ENCODE assay signal across 17 cellular contexts in genomic region chr9:113525208-113525607, GRCh38.
DNase-seq lines count a peak whose midpoint lies in the region; ATAC-seq and TF ChIP-seq lines count a peak whose summit lies in the region.
"Had no signal": no experiment of that assay in that cellular context is flagged by ENCODE, and none has a peak within 500 bp of the region (broad histone marks: within the 10 kb centered on the region; RNA-seq: fewer than 3 reads in every experiment).

No MANE protein-coding gene starts in this region.

- intact Hi-C loops in activated T-helper 1 cell treated with anti-CD3 and anti-CD28 coated beads, Interleukin-12 subunit alpha, Interleukin-12 subunit beta, Interleukin-2, Interleukin-4 antibody, amounts not matched to agents 30 ng/mL and 10 ng/mL and 1 ng/mL, durations not matched to agents 14 hours and 24 hours and 36 hours (cut with micrococcal nuclease), result no loop called here
- intact Hi-C loops in thyroid gland (cut with DNase I), result no loop called here

- no peaks in the 10 kb centered on the region for H4K20me1 ChIP-seq in DND-41 (ENCODE audit: insufficient read depth, low read length)

- peak overlapping the region; percentile 41; the same call in 1 of the 2 replicates for H3K9ac ChIP-seq in DND-41 (ENCODE audit: low read depth, low read length)

- H2AFZ ChIP-seq in DND-41 (ENCODE audit: low read depth, low read length), result no peak overlapping the region

- H3K4me3 ChIP-seq in DND-41 (ENCODE audit: low read depth in 1 of 2, low read length in 2 of 2) (no peak overlapping the region), thyroid gland (replicated peaks in 1 of 3) (no peak overlapping the region)
- H3K4me3 ChIP-seq: SJCRH30, testis had no signal

- H3K27ac ChIP-seq in DND-41 (ENCODE audit: low read length), result peak overlapping the region; percentile 84; the same call in 1 of the 2 replicates
- H3K27ac ChIP-seq in thyroid gland, result peak overlapping the region in 1 of 3 donors; percentile 96
- H3K27ac ChIP-seq: SJCRH30, testis had no signal

- peaks cover 2% of the 10 kb centered on the region for H3K27me3 Mint-ChIP-seq in activated T-helper 1 cell treated with anti-CD3 and anti-CD28 coated beads, Interleukin-12 subunit alpha, Interleukin-12 subunit beta, Interleukin-2, Interleukin-4 antibody, amounts not matched to agents 30 ng/mL and 10 ng/mL and 1 ng/mL, durations not matched to agents 14 hours and 24 hours and 36 hours (ENCODE audit: insufficient read depth)
- peaks cover 7 to 18% (median 10%) of the 10 kb centered on the region in 3 donors for H3K27me3 Mint-ChIP-seq in immature natural killer cell (ENCODE audit: low read depth in 3 of 3)
- H3K27me3 Mint-ChIP-seq: brain had no signal

- no peaks in the 10 kb centered on the region for H3K79me2 ChIP-seq in DND-41 (ENCODE audit: insufficient read depth, low read length)

- H3K36me3 Mint-ChIP-seq in activated T-helper 1 cell treated with anti-CD3 and anti-CD28 coated beads, Interleukin-12 subunit alpha, Interleukin-12 subunit beta, Interleukin-2, Interleukin-4 antibody, amounts not matched to agents 30 ng/mL and 10 ng/mL and 1 ng/mL, durations not matched to agents 14 hours and 24 hours and 36 hours (ENCODE audit: low read depth), result peaks cover 70% of the 10 kb centered on the region
- peaks cover 17 to 49% (median 38%) of the 10 kb centered on the region in 3 donors for H3K36me3 Mint-ChIP-seq in immature natural killer cell
- peaks cover 97% of the 10 kb centered on the region for H3K36me3 Mint-ChIP-seq in stimulated activated effector memory CD8-positive, alpha-beta T cell treated with anti-CD3 and anti-CD28 coated beads, Interleukin-12 subunit alpha, Interleukin-12 subunit beta, amount 100 ng/mL, for 72 hours
- H3K36me3 Mint-ChIP-seq: brain had no signal

- H3K9me3 Mint-ChIP-seq in activated T-helper 1 cell treated with anti-CD3 and anti-CD28 coated beads, Interleukin-12 subunit alpha, Interleukin-12 subunit beta, Interleukin-2, Interleukin-4 antibody, amounts not matched to agents 30 ng/mL and 10 ng/mL and 1 ng/mL, durations not matched to agents 14 hours and 24 hours and 36 hours, result no peaks in the 10 kb centered on the region
- H3K9me3 Mint-ChIP-seq in immature natural killer cell, result no peaks in the 10 kb centered on the region
- no peaks in the 10 kb centered on the region for H3K9me3 Mint-ChIP-seq in stimulated activated effector memory CD8-positive, alpha-beta T cell treated with anti-CD3 and anti-CD28 coated beads, Interleukin-12 subunit alpha, Interleukin-12 subunit beta, amount 100 ng/mL, for 72 hours
- H3K9me3 Mint-ChIP-seq: brain had no signal

- DNase-seq in DND-41 (no peak), immature natural killer cell (no peak), thyroid gland (no peak)
- no peak for DNase-seq in activated T-helper 1 cell treated with anti-CD3 and anti-CD28 coated beads, Interleukin-12 subunit alpha, Interleukin-12 subunit beta, Interleukin-2, Interleukin-4 antibody, amounts not matched to agents 30 ng/mL and 10 ng/mL and 1 ng/mL, durations not matched to agents 14 hours and 24 hours and 36 hours (ENCODE audit: low spot score)
- DNase-seq in stimulated activated effector memory CD8-positive, alpha-beta T cell treated with anti-CD3 and anti-CD28 coated beads, Interleukin-12 subunit alpha, Interleukin-12 subunit beta, amount 100 ng/mL, for 72 hours (ENCODE audit: low spot score in 2 of 2), result no peak
- DNase-seq in activated CD8-positive, alpha-beta memory T cell treated with anti-CD3 and anti-CD28 coated beads for 24 hours, result no peak
- DNase-seq: activated CD4-positive, CD25-positive, alpha-beta regulatory T cell treated with anti-CD3 and anti-CD28 coated beads, Interleukin-2, amount 50 U/mL, for 72 hours; activated naive CD4-positive, alpha-beta T cell treated with Interleukin-2 at 50 U/mL for 16 hours; DMS 273 treated with DMSO at 0.1 percent for 48 hours; NCI-H187 treated with DMSO at 0.1 percent for 48 hours; NCI-H524; stimulated activated CD4-positive, alpha-beta T cell treated with anti-CD3 and anti-CD28 coated beads, Interleukin-4, amount 100 ng/mL, for 1 hour; testis had no signal

- WGBS in thyroid gland, 2 donors, result 69 to 79% methylated on average over 4 of the region's 4 CpGs

- ATAC-seq in DND-41 (ENCODE audit: insufficient read depth, low read depth) (no peak), HG02885 (IDR thresholded peaks at IDR 0.05; ENCODE audit: poor library complexity, unreplicated experiment) (no peak), GM18520 (IDR thresholded peaks at IDR 0.05; ENCODE audit: unreplicated experiment) (no peak)
- no peak for ATAC-seq in stimulated activated effector memory CD8-positive, alpha-beta T cell treated with anti-CD3 and anti-CD28 coated beads, Interleukin-12 subunit alpha, Interleukin-12 subunit beta, amount 100 ng/mL, for 72 hours

- H3K4me1 Mint-ChIP-seq in activated T-helper 1 cell treated with anti-CD3 and anti-CD28 coated beads, Interleukin-12 subunit alpha, Interleukin-12 subunit beta, Interleukin-2, Interleukin-4 antibody, amounts not matched to agents 30 ng/mL and 10 ng/mL and 1 ng/mL, durations not matched to agents 14 hours and 24 hours and 36 hours (ENCODE audit: low read depth), result peaks cover 69% of the 10 kb centered on the region
- H3K4me1 Mint-ChIP-seq in immature natural killer cell, result peaks cover 96 to 100% of the 10 kb centered on the region in 2 donors
- H3K4me1 Mint-ChIP-seq in stimulated activated effector memory CD8-positive, alpha-beta T cell treated with anti-CD3 and anti-CD28 coated beads, Interleukin-12 subunit alpha, Interleukin-12 subunit beta, amount 100 ng/mL, for 72 hours, result peaks cover 93% of the 10 kb centered on the region

- no peak overlapping the region for H3K27ac Mint-ChIP-seq in activated T-helper 1 cell treated with anti-CD3 and anti-CD28 coated beads, Interleukin-12 subunit alpha, Interleukin-12 subunit beta, Interleukin-2, Interleukin-4 antibody, amounts not matched to agents 30 ng/mL and 10 ng/mL and 1 ng/mL, durations not matched to agents 14 hours and 24 hours and 36 hours
- H3K27ac Mint-ChIP-seq in immature natural killer cell, result peak overlapping the region; percentile 85 to 97 (median 89)
- H3K27ac Mint-ChIP-seq in stimulated activated effector memory CD8-positive, alpha-beta T cell treated with anti-CD3 and anti-CD28 coated beads, Interleukin-12 subunit alpha, Interleukin-12 subunit beta, amount 100 ng/mL, for 72 hours, result peak overlapping the region; percentile 63

- H3K36me3 ChIP-seq in DND-41 (ENCODE audit: insufficient read depth, low read length) (no peaks in the 10 kb centered on the region; the same call in 1 of the 2 replicates), thyroid gland (no peaks in the 10 kb centered on the region)
- H3K36me3 ChIP-seq: SJCRH30 had no signal

- H3K9me3 ChIP-seq in DND-41 (ENCODE audit: insufficient read depth, low read length, severe bottlenecking) (no peaks in the 10 kb centered on the region), thyroid gland (no peaks in the 10 kb centered on the region)
- H3K9me3 ChIP-seq: SJCRH30, testis had no signal

- peaks cover 43% of the 10 kb centered on the region for H3K4me1 ChIP-seq in DND-41 (ENCODE audit: insufficient read depth, low read length)
- H3K4me1 ChIP-seq in thyroid gland, result peaks cover 70 to 94% of the 10 kb centered on the region in 2 donors

- H3K4me2 ChIP-seq in DND-41 (ENCODE audit: insufficient read depth, low read length), result no peak overlapping the region

- TF ChIP-seq CTCF in DND-41 (IDR thresholded peaks at IDR 0.05; ENCODE audit: borderline replicate concordance, extremely low read depth, low read length, poor library complexity, severe bottlenecking) (no peak), thyroid gland (IDR thresholded peaks at IDR 0.05) (no peak)

- H3K27me3 ChIP-seq in DND-41 (ENCODE audit: insufficient read depth, low read length, poor library complexity), result no peaks in the 10 kb centered on the region
- H3K27me3 ChIP-seq in thyroid gland, result no peaks in the 10 kb centered on the region
- H3K27me3 ChIP-seq: SJCRH30, testis had no signal

- no peak for TF ChIP-seq POLR2A in thyroid gland (IDR thresholded peaks at IDR 0.05)

- H3K4me3 Mint-ChIP-seq in activated T-helper 1 cell treated with anti-CD3 and anti-CD28 coated beads, Interleukin-12 subunit alpha, Interleukin-12 subunit beta, Interleukin-2, Interleukin-4 antibody, amounts not matched to agents 30 ng/mL and 10 ng/mL and 1 ng/mL, durations not matched to agents 14 hours and 24 hours and 36 hours, result peak overlapping the region; percentile 6
- peak overlapping the region; percentile 90 to 99 (median 98) for H3K4me3 Mint-ChIP-seq in immature natural killer cell
- peak overlapping the region; percentile 90 for H3K4me3 Mint-ChIP-seq in stimulated activated effector memory CD8-positive, alpha-beta T cell treated with anti-CD3 and anti-CD28 coated beads, Interleukin-12 subunit alpha, Interleukin-12 subunit beta, amount 100 ng/mL, for 72 hours
- H3K4me3 Mint-ChIP-seq: brain had no signal

Comparison
In these comparisons a context has a peak if more than half of its experiments do, and no peak if none do; other contexts are left out.
1. H3K4me3 Mint-ChIP-seq: peak in every context shown above with its lines; median percentile 98 in immature natural killer cell; 90 in stimulated activated effector memory CD8-positive, alpha-beta T cell treated with anti-CD3 and anti-CD28 coated beads, Interleukin-12 subunit alpha, Interleukin-12 subunit beta, amount 100 ng/mL, for 72 hours; 6 in activated T-helper 1 cell treated with anti-CD3 and anti-CD28 coated beads, Interleukin-12 subunit alpha, Interleukin-12 subunit beta, Interleukin-2, Interleukin-4 antibody, amounts not matched to agents 30 ng/mL and 10 ng/mL and 1 ng/mL, durations not matched to agents 14 hours and 24 hours and 36 hours.